In the genomic region with DNA sequence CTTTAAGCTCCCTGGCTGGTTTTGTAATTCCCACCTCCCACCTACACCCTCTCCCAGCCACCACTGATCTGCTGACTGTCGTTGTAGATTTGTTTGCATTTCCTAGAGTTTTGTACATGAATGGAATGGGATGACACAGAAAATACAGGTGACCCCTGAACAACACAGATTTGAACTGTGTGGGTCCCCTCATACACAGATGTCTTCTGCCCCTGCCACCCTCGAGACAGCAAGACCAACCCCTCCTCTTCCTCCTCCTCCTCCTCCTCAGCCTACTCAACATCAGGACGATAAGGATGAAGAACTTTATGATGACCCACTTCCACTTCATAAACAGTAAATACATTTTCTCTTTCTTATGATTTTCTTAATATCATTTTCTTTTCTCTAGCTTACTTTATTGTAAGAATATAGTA, we compare ENCODE assay signal across 23 cellular contexts. TPM values are rescaled to one million over a fixed set of nuclear protein-coding genes. Genes with fewer than 3 reads are reported as not detected.
DNase-seq lines count a peak whose midpoint lies in the region; ATAC-seq and TF ChIP-seq lines count a peak whose summit lies in the region.
"Had no signal": no experiment of that assay in that cellular context is flagged by ENCODE, and none has a peak within 500 bp of the region (broad histone marks: within the 10 kb centered on the region; RNA-seq: fewer than 3 reads in every experiment).

No MANE protein-coding gene starts in this region.

- no peak overlapping the region for H3K14ac ChIP-seq in mesenchymal stem cell (ENCODE audit: low read length in 2 of 2)

- peaks cover 19% of the 10 kb centered on the region for H3K36me3 Mint-ChIP-seq in activated T-cell treated with anti-CD3 and anti-CD28 coated beads, Interleukin-2, amount 50 U/mL, for 24 hours (ENCODE audit: low read depth)
- peaks cover 60% of the 10 kb centered on the region for H3K36me3 Mint-ChIP-seq in dendritic cell treated with granulocyte-macrophage colony-stimulating factor and Interleukin-4, amounts not matched to agents 40 ng/mL and 50 ng/mL, for 4 days (ENCODE audit: low read depth)

- no peak overlapping the region for H2AK5ac ChIP-seq in mesenchymal stem cell (ENCODE audit: low read length, severe bottlenecking)

- no peak for TF ChIP-seq EP300 in upper lobe of left lung (IDR thresholded peaks at IDR 0.05)

- no peak overlapping the region for H3K18ac ChIP-seq in mesenchymal stem cell (ENCODE audit: low read depth in 1 of 2, low read length in 2 of 2)

- H2BK5ac ChIP-seq in mesenchymal stem cell (ENCODE audit: low read depth, low read length, poor library complexity, severe bottlenecking), result no peak overlapping the region

- peak overlapping the region; percentile 94 for H3K27ac ChIP-seq in MM.1S (ENCODE audit: low read length)
- H3K27ac ChIP-seq in subcutaneous abdominal adipose tissue (ENCODE audit: low read depth, low read length), result peak overlapping the region; percentile 99
- no peak overlapping the region for H3K27ac ChIP-seq in mesenchymal stem cell (ENCODE audit: low read length, poor library complexity, severe bottlenecking)
- no peak overlapping the region for H3K27ac ChIP-seq in upper lobe of left lung
- H3K27ac ChIP-seq: lower lobe of right lung, prostate gland, VCaP had no signal

- H3K27me3 Mint-ChIP-seq in activated T-cell treated with anti-CD3 and anti-CD28 coated beads, Interleukin-2, amount 50 U/mL, for 24 hours, result no peaks in the 10 kb centered on the region
- H3K27me3 Mint-ChIP-seq in dendritic cell treated with granulocyte-macrophage colony-stimulating factor and Interleukin-4, amounts not matched to agents 40 ng/mL and 50 ng/mL, for 4 days, result no peaks in the 10 kb centered on the region
- H3K27me3 Mint-ChIP-seq: activated CD4-positive, alpha-beta memory T cell treated with anti-CD3 and anti-CD28 coated beads for 36 hours had no signal

- H3K4me1 ChIP-seq in MM.1S (ENCODE audit: low read length), result peaks cover 39% of the 10 kb centered on the region
- peaks cover 33 to 80% (median 64%) of the 10 kb centered on the region in 5 donors for H3K4me1 ChIP-seq in subcutaneous abdominal adipose tissue (ENCODE audit: control insufficient read depth in 5 of 5, insufficient read depth in 5 of 5, low read length in 5 of 5)
- H3K4me1 ChIP-seq in mesenchymal stem cell (ENCODE audit: control insufficient read depth, insufficient read depth, low read depth, low read length), result peaks cover 13% of the 10 kb centered on the region
- H3K4me1 ChIP-seq in upper lobe of left lung, result peaks cover 21 to 37% (median 35%) of the 10 kb centered on the region in 4 donors
- H3K4me1 ChIP-seq: prostate gland had no signal

- H3K79me2 ChIP-seq in MM.1S (ENCODE audit: low read length), result peaks cover 83% of the 10 kb centered on the region

- no peak overlapping the region for H2BK12ac ChIP-seq in mesenchymal stem cell (ENCODE audit: low read length in 2 of 2)

- H3K36me3 ChIP-seq in MM.1S (replicated peaks; ENCODE audit: insufficient read depth, low read length) (no peaks in the 10 kb centered on the region), subcutaneous abdominal adipose tissue (ENCODE audit: control insufficient read depth in 5 of 5, insufficient read depth in 5 of 5, low read length in 5 of 5) (peaks cover 0 to 9% (median 0%) of the 10 kb centered on the region in 5 donors), mesenchymal stem cell (ENCODE audit: control insufficient read depth in 1 of 2, insufficient read depth in 2 of 2, low read depth in 1 of 2, low read length in 2 of 2) (peaks cover 0 to 9% of the 10 kb centered on the region in 2 experiments), upper lobe of left lung (no peaks in the 10 kb centered on the region)
- H3K36me3 ChIP-seq: lower lobe of right lung, prostate gland had no signal

- peaks cover 61% of the 10 kb centered on the region for H3K4me1 Mint-ChIP-seq in activated T-cell treated with anti-CD3 and anti-CD28 coated beads, Interleukin-2, amount 50 U/mL, for 24 hours (ENCODE audit: low read depth)
- H3K4me1 Mint-ChIP-seq in dendritic cell treated with granulocyte-macrophage colony-stimulating factor and Interleukin-4, amounts not matched to agents 40 ng/mL and 50 ng/mL, for 4 days (ENCODE audit: low read depth), result peaks cover 86% of the 10 kb centered on the region

- peak overlapping the region; percentile 19 for H3K27ac Mint-ChIP-seq in activated T-cell treated with anti-CD3 and anti-CD28 coated beads, Interleukin-2, amount 50 U/mL, for 24 hours
- H3K27ac Mint-ChIP-seq in dendritic cell treated with granulocyte-macrophage colony-stimulating factor and Interleukin-4, amounts not matched to agents 40 ng/mL and 50 ng/mL, for 4 days, result peak overlapping the region; percentile 70
- H3K27ac Mint-ChIP-seq: activated CD4-positive, alpha-beta memory T cell treated with anti-CD3 and anti-CD28 coated beads for 36 hours had no signal

- no peaks in the 10 kb centered on the region for H3K9me2 ChIP-seq in MM.1S (replicated peaks; ENCODE audit: insufficient read depth, low read length)

- H4K8ac ChIP-seq in mesenchymal stem cell (ENCODE audit: low read length), result no peak overlapping the region

- no peak for TF ChIP-seq CTCF in MM.1S (IDR thresholded peaks at IDR 0.05; ENCODE audit: low read length)
- TF ChIP-seq CTCF in upper lobe of left lung (IDR thresholded peaks at IDR 0.05), result no peak

- no peak for TF ChIP-seq POLR2A in upper lobe of left lung (IDR thresholded peaks at IDR 0.05)

- H3K4ac ChIP-seq in mesenchymal stem cell (ENCODE audit: low read depth in 1 of 2, low read length in 2 of 2), result no peak overlapping the region

- H3K79me1 ChIP-seq in mesenchymal stem cell (replicated peaks; ENCODE audit: low read length, poor library complexity, severe bottlenecking), result no peaks in the 10 kb centered on the region

- WGBS in mesenchymal stem cell, result 56% methylated on average over 2 of the region's 3 CpGs
- 59 to 65% methylated on average over 3 of the region's 3 CpGs for WGBS in upper lobe of left lung, 2 donors

- no peak for DNase-seq in activated T-cell treated with anti-CD3 and anti-CD28 coated beads, Interleukin-2, amount 50 U/mL, for 24 hours
- no peak for DNase-seq in activated T-cell treated with anti-CD3 and anti-CD28 coated beads, Interleukin-2, amount 50 U/mL, for 48 hours
- no peak for DNase-seq in MM.1S
- DNase-seq in mesenchymal stem cell, result no peak
- no peak for DNase-seq in anterior cingulate cortex (lab: John Stamatoyannopoulos, UW)
- no peak for DNase-seq in upper lobe of left lung
- DNase-seq: ACHN; activated CD4-positive, alpha-beta memory T cell treated with anti-CD3 and anti-CD28 coated beads for 36 hours; activated gamma-delta T cell; cerebellar nuclear complex; DMS153; KBM-7; kidney glomerular epithelial cell; lower lobe of right lung; NCI-H2171; NCI-H524 treated with DMSO at 0.1 percent for 48 hours had no signal

- no peak overlapping the region for H3K23ac ChIP-seq in mesenchymal stem cell (ENCODE audit: low read length in 2 of 2)

- H3K4me3 ChIP-seq in MM.1S (ENCODE audit: low read length) (no peak overlapping the region; the same call in 1 of the 2 replicates), subcutaneous abdominal adipose tissue (ENCODE audit: low read depth in 1 of 5, low read length in 5 of 5) (no peak overlapping the region), mesenchymal stem cell (ENCODE audit: insufficient read depth in 1 of 2, low read depth in 1 of 2, low read length in 2 of 2) (no peak overlapping the region), upper lobe of left lung (no peak overlapping the region)
- H3K4me3 ChIP-seq: lower lobe of right lung, prostate gland had no signal

- H3K9me3 Mint-ChIP-seq in activated T-cell treated with anti-CD3 and anti-CD28 coated beads, Interleukin-2, amount 50 U/mL, for 24 hours, result no peaks in the 10 kb centered on the region
- no peaks in the 10 kb centered on the region for H3K9me3 Mint-ChIP-seq in dendritic cell treated with granulocyte-macrophage colony-stimulating factor and Interleukin-4, amounts not matched to agents 40 ng/mL and 50 ng/mL, for 4 days

- H2BK120ac ChIP-seq in mesenchymal stem cell (ENCODE audit: low read depth, low read length), result no peak overlapping the region

- no peaks in the 10 kb centered on the region for H3K9me3 ChIP-seq in MM.1S (replicated peaks; ENCODE audit: insufficient read depth, low read length)
- no peaks in the 10 kb centered on the region for H3K9me3 ChIP-seq in subcutaneous abdominal adipose tissue (ENCODE audit: control insufficient read depth in 5 of 5, low read length in 5 of 5)
- no peaks in the 10 kb centered on the region for H3K9me3 ChIP-seq in mesenchymal stem cell (ENCODE audit: control insufficient read depth, low read length)
- H3K9me3 ChIP-seq in upper lobe of left lung, result no peaks in the 10 kb centered on the region
- H3K9me3 ChIP-seq: lower lobe of right lung, prostate gland had no signal

- H4K91ac ChIP-seq in mesenchymal stem cell (ENCODE audit: low read length), result no peak overlapping the region

- H2BK15ac ChIP-seq in mesenchymal stem cell (ENCODE audit: low read depth, poor library complexity, severe bottlenecking), result no peak overlapping the region

- H3K27me3 ChIP-seq in MM.1S (replicated peaks; ENCODE audit: insufficient read depth, low read length) (no peaks in the 10 kb centered on the region), subcutaneous abdominal adipose tissue (ENCODE audit: control insufficient read depth in 5 of 5, insufficient read depth in 4 of 5, low read length in 5 of 5) (peaks cover 0 to 4% (median 0%) of the 10 kb centered on the region in 5 donors), mesenchymal stem cell (ENCODE audit: control insufficient read depth in 1 of 2, insufficient read depth in 1 of 2, low read length in 2 of 2) (no peaks in the 10 kb centered on the region), upper lobe of left lung (no peaks in the 10 kb centered on the region)

- no peak for ATAC-seq in upper lobe of left lung (ENCODE audit: low FRiP score in 2 of 2)
- ATAC-seq: lower lobe of right lung had no signal

- H2AFZ ChIP-seq in MM.1S (ENCODE audit: low read length) (no peak overlapping the region), mesenchymal stem cell (ENCODE audit: low read depth, low read length) (no peak overlapping the region)

- H3K9ac ChIP-seq in MM.1S (ENCODE audit: low read length), result peak overlapping the region; percentile 54; the same call in 1 of the 2 replicates
- no peak overlapping the region for H3K9ac ChIP-seq in subcutaneous abdominal adipose tissue (ENCODE audit: low read length in 5 of 5)
- no peak overlapping the region for H3K9ac ChIP-seq in mesenchymal stem cell (ENCODE audit: low read length)

- intact Hi-C loops in dendritic cell treated with granulocyte-macrophage colony-stimulating factor and Interleukin-4, amounts not matched to agents 40 ng/mL and 50 ng/mL, for 4 days (cut with micrococcal nuclease), result no loop called here

- no peaks in the 10 kb centered on the region for H4K20me1 ChIP-seq in MM.1S (ENCODE audit: insufficient read depth, low read length)

- peaks cover 15% of the 10 kb centered on the region for H3F3A ChIP-seq in MM.1S (ENCODE audit: insufficient read depth, low read length)

- no peak overlapping the region for H3K4me3 Mint-ChIP-seq in activated T-cell treated with anti-CD3 and anti-CD28 coated beads, Interleukin-2, amount 50 U/mL, for 24 hours
- H3K4me3 Mint-ChIP-seq in dendritic cell treated with granulocyte-macrophage colony-stimulating factor and Interleukin-4, amounts not matched to agents 40 ng/mL and 50 ng/mL, for 4 days, result no peak overlapping the region
- H3K4me3 Mint-ChIP-seq: activated CD4-positive, alpha-beta memory T cell treated with anti-CD3 and anti-CD28 coated beads for 36 hours; CD14-positive monocyte; T-helper 2 cell treated with Interferon-gamma antibody and Interleukin-4, amounts not matched to agents 5 μg/mL and 100 μg/mL, for 36 hours had no signal

- H3K4me2 ChIP-seq in MM.1S (ENCODE audit: low read depth, low read length) (peak overlapping the region; percentile 71), mesenchymal stem cell (ENCODE audit: low read length, poor library complexity, severe bottlenecking) (no peak overlapping the region)

RNA-seq across cellular contexts. Expression of gene SYNE3, which starts 28.8 kb away (rescaled TPM):
- 4.1 TPM for polyA plus RNA-seq in mesenchymal stem cell (2013, experiment 1 of 2)
- polyA plus RNA-seq in mesenchymal stem cell (2013, experiment 2 of 2), result 3.9 TPM
- 10 to 100 TPM; 15.6 to 38.8 (median 19.0) TPM for total RNA-seq in upper lobe of left lung
- total RNA-seq: HT-29 had no signal

RNA-seq across cellular contexts. Expression of gene GLRX5, which starts 47.2 kb away (rescaled TPM):
- polyA plus RNA-seq in mesenchymal stem cell (2013, experiment 1 of 2), result 52.4 TPM
- 54.4 TPM for polyA plus RNA-seq in mesenchymal stem cell (2013, experiment 2 of 2)
- total RNA-seq in upper lobe of left lung, result 10 to 100 TPM; 12.6 to 34.8 (median 25.0) TPM

Comparison
In these comparisons a context has a peak if more than half of its experiments do, and no peak if none do; other contexts are left out.
1. H3K27ac ChIP-seq: peak in MM.1S (single experiment) and subcutaneous abdominal adipose tissue (single experiment); none in mesenchymal stem cell (single experiment) and upper lobe of left lung (0 of 4).